Comparison of ENCODE assay signal across 9 cellular contexts in the genomic region with DNA sequence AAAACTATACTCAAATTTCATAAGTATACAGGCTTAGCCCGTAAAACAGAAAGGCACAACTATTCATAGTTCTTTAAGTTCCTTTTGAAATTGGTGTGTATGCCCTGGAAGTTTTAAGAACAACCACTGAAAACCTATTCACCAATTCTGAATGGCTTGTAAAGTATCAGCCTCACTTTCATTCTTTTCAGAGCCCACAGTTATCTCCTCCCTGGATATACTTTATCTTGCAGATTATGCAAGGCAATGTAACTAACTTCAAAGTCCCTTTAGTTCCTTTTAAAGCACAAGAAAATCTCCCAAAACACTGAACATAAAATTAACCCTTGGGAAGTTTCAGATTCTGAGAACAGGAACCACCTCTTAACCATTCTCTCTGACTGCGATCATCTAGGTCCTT. TPM values are rescaled to one million over a fixed set of nuclear protein-coding genes. Genes with fewer than 3 reads are reported as not detected.
DNase-seq lines count a peak whose midpoint lies in the region; ATAC-seq and TF ChIP-seq lines count a peak whose summit lies in the region.
"Had no signal": no experiment of that assay in that cellular context is flagged by ENCODE, and none has a peak within 500 bp of the region (broad histone marks: within the 10 kb centered on the region; RNA-seq: fewer than 3 reads in every experiment).

No MANE protein-coding gene starts in this region.

- no peak for TF ChIP-seq CTCF in kidney epithelial cell (IDR thresholded peaks at IDR 0.05; ENCODE audit: insufficient read depth, low read length, poor library complexity, severe bottlenecking)
- TF ChIP-seq CTCF in RWPE1 (conservative IDR thresholded peaks at IDR 0.05; ENCODE audit: low read depth): no peak

- H3K27me3 ChIP-seq in kidney epithelial cell (ENCODE audit: control insufficient read depth, insufficient read depth, low read length) (no peaks in the 10 kb centered on the region), thymus (ENCODE audit: control insufficient read depth, insufficient read depth) (no peaks in the 10 kb centered on the region)
- H3K27me3 ChIP-seq: body of pancreas had no signal

- H3K4me1 Mint-ChIP-seq in activated CD8-positive, alpha-beta memory T cell treated with anti-CD3 and anti-CD28 coated beads, Interleukin-2, amount 10 ng/mL, durations not matched to agents 7 days and 5 days: peaks cover 45% of the 10 kb centered on the region
- peaks cover 49% of the 10 kb centered on the region for H3K4me1 Mint-ChIP-seq in activated naive CD8-positive, alpha-beta T cell treated with anti-CD3 and anti-CD28 coated beads, Interleukin-2, amount 50 U/mL, for 24 hours

- H3K27ac Mint-ChIP-seq in activated CD8-positive, alpha-beta memory T cell treated with anti-CD3 and anti-CD28 coated beads, Interleukin-2, amount 10 ng/mL, durations not matched to agents 7 days and 5 days: peak overlapping the region; percentile 89
- no peak overlapping the region for H3K27ac Mint-ChIP-seq in activated naive CD8-positive, alpha-beta T cell treated with anti-CD3 and anti-CD28 coated beads, Interleukin-2, amount 50 U/mL, for 24 hours

- H3K4me1 ChIP-seq in thymus (ENCODE audit: control insufficient read depth, insufficient read depth, low read length): peaks cover 10% of the 10 kb centered on the region

- POLR2A ChIA-PET in RWPE1 (lab: Yijun Ruan, JAX; ENCODE audit: low non-redundant PET): no interaction called here

- H3K9me3 ChIP-seq in thymus (ENCODE audit: control insufficient read depth): no peaks in the 10 kb centered on the region
- H3K9me3 ChIP-seq: body of pancreas had no signal

- CTCF ChIA-PET in activated CD8-positive, alpha-beta memory T cell treated with anti-CD3 and anti-CD28 coated beads, Interleukin-2, amount 10 ng/mL, durations not matched to agents 7 days and 5 days (lab: Charles Lee): no interaction called here
- CTCF ChIA-PET in RWPE1 (lab: Yijun Ruan, JAX): interaction anchor here (0.5 kb wide), 1 partner anchor 355 kb away, joined by 3 read pairs; no protein-coding TSS in a partner anchor

- no peak for DNase-seq in activated CD8-positive, alpha-beta memory T cell treated with anti-CD3 and anti-CD28 coated beads, Interleukin-2, amount 10 ng/mL, durations not matched to agents 7 days and 5 days
- DNase-seq in activated CD8-positive, alpha-beta memory T cell treated with anti-CD3 and anti-CD28 coated beads, Interleukin-2, amount 50 U/mL, for 48 hours: no peak
- no peak for DNase-seq in activated naive CD8-positive, alpha-beta T cell treated with anti-CD3 and anti-CD28 coated beads, Interleukin-2, amount 50 U/mL, for 24 hours
- no peak for DNase-seq in kidney epithelial cell (ENCODE audit: low read depth)
- DNase-seq in RWPE1 (ENCODE audit: low spot score): no peak
- no peak for DNase-seq in AML-193 (lab: John Stamatoyannopoulos, UW)
- no peak for DNase-seq in EL

- WGBS in thymus: 55% methylated on average over 2 of the region's 2 CpGs

- H3K4me3 ChIP-seq in kidney epithelial cell (ENCODE audit: low read depth, low read length) (peak overlapping the region; percentile 70), thymus (ENCODE audit: low read length) (peak overlapping the region; percentile 96)

- peaks cover 14% of the 10 kb centered on the region for H3K36me3 Mint-ChIP-seq in activated CD8-positive, alpha-beta memory T cell treated with anti-CD3 and anti-CD28 coated beads, Interleukin-2, amount 10 ng/mL, durations not matched to agents 7 days and 5 days
- H3K36me3 Mint-ChIP-seq in activated naive CD8-positive, alpha-beta T cell treated with anti-CD3 and anti-CD28 coated beads, Interleukin-2, amount 50 U/mL, for 24 hours (ENCODE audit: low read depth): peaks cover 2% of the 10 kb centered on the region

- H3K27me3 Mint-ChIP-seq in activated CD8-positive, alpha-beta memory T cell treated with anti-CD3 and anti-CD28 coated beads, Interleukin-2, amount 10 ng/mL, durations not matched to agents 7 days and 5 days: no peaks in the 10 kb centered on the region
- H3K27me3 Mint-ChIP-seq in activated naive CD8-positive, alpha-beta T cell treated with anti-CD3 and anti-CD28 coated beads, Interleukin-2, amount 50 U/mL, for 24 hours: no peaks in the 10 kb centered on the region

- H3K36me3 ChIP-seq in kidney epithelial cell (ENCODE audit: control insufficient read depth, insufficient read depth, low read length) (no peaks in the 10 kb centered on the region), thymus (ENCODE audit: control insufficient read depth, insufficient read depth) (no peaks in the 10 kb centered on the region)

- ATAC-seq in activated CD8-positive, alpha-beta memory T cell treated with anti-CD3 and anti-CD28 coated beads, Interleukin-2, amount 10 ng/mL, durations not matched to agents 7 days and 5 days: no peak
- ATAC-seq in activated naive CD8-positive, alpha-beta T cell treated with anti-CD3 and anti-CD28 coated beads, Interleukin-2, amount 50 U/mL, for 24 hours: no peak
- ATAC-seq: body of pancreas had no signal

- no peaks in the 10 kb centered on the region for H3K9me3 Mint-ChIP-seq in activated CD8-positive, alpha-beta memory T cell treated with anti-CD3 and anti-CD28 coated beads, Interleukin-2, amount 10 ng/mL, durations not matched to agents 7 days and 5 days (ENCODE audit: low read depth)
- no peaks in the 10 kb centered on the region for H3K9me3 Mint-ChIP-seq in activated naive CD8-positive, alpha-beta T cell treated with anti-CD3 and anti-CD28 coated beads, Interleukin-2, amount 50 U/mL, for 24 hours

- peak overlapping the region; percentile 98 for H3K4me3 Mint-ChIP-seq in activated CD8-positive, alpha-beta memory T cell treated with anti-CD3 and anti-CD28 coated beads, Interleukin-2, amount 10 ng/mL, durations not matched to agents 7 days and 5 days
- H3K4me3 Mint-ChIP-seq in activated naive CD8-positive, alpha-beta T cell treated with anti-CD3 and anti-CD28 coated beads, Interleukin-2, amount 50 U/mL, for 24 hours: peak overlapping the region; percentile 98

- no peak overlapping the region for H3K27ac ChIP-seq in thymus (ENCODE audit: low read depth)
- no peak overlapping the region for H3K27ac ChIP-seq in RWPE1

RNA-seq across cellular contexts. Expression of a gene that starts 1.1 kb away (rescaled TPM):
- total RNA-seq in activated CD8-positive, alpha-beta memory T cell treated with anti-CD3 and anti-CD28 coated beads, Interleukin-2, amount 10 ng/mL, durations not matched to agents 7 days and 5 days: 10 to 100 TPM; 27.7 to 30.8 TPM
- 13.0 and 13.5 TPM in 2 replicates for total RNA-seq in kidney epithelial cell
- 6.0 TPM for polyA plus RNA-seq in thymus
